ENCODE assay signal across 8 cellular contexts in the genomic region with DNA sequence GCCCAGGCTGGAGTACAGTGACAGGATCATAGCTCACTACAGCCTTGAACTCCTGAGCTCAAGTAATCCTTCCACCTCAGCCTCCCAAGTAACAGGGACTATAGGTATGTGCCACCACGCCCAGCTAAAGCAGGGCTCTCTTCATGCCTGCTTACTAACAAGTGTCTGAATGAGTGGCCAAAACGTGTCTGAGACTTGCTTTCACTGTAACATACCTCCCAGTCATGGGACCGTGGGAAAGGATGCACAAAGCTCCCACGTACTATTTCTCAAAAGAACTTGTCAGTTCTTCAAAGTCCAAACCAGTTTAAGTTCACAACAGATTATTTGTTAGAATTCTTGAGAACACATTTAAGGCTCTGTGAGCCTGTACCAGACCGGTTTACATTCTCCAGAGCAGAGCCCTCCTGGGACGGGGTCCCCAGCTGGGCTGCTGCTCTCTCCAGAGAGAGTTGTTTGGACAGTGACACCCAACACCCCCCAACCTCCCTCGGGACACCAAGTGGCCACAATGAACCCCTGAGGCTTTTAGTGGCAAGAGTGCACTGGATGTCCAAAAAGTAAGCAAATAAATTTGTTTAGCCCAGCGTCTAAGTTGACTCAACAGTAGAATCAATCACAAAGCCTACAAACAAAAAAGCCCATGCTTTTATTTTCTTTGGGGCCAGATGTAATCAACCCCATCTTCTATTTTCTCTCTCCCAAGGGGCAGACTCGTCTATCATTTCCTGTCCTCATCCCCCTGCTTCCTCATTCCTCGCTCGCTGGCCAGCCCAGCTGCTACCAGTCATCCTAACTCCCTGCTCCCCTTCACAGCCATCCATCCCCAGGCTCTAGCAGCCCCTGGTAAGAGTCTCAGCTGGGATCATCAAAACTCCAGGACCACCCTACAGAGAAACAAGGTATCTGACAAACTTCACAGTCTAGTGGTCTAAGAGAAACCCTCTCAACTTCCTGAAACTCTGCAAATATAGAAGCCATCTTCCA. TPM values are rescaled to one million over a fixed set of nuclear protein-coding genes. Genes with fewer than 3 reads are reported as not detected.
DNase-seq lines count a peak whose midpoint lies in the region; ATAC-seq and TF ChIP-seq lines count a peak whose summit lies in the region.

No MANE protein-coding gene starts in this region.

- peak; percentile 49 for DNase-seq in myocyte (ENCODE audit: low read depth)
- DNase-seq in GM13976 (ENCODE audit: low spot score): no peak
- no peak for DNase-seq in tibial nerve (ENCODE audit: low spot score in 2 of 2)
- DNase-seq in LoVo (ENCODE audit: low spot score): no peak
- no peak for DNase-seq in NCI-H1105 (lab: John Stamatoyannopoulos, UW)

- peak overlapping the region; percentile 41 for H3K27ac ChIP-seq in KMS-11
- peak overlapping the region in 1 of 4 donors; percentile 10 for H3K27ac ChIP-seq in tibial nerve

- peak overlapping the region; percentile 68 for H3K4me2 ChIP-seq in KMS-11

- H3K79me2 ChIP-seq in KMS-11 (ENCODE audit: insufficient read depth, low read depth): peaks cover 43% of the 10 kb centered on the region; the same call in 1 of the 2 replicates

- H3K4me3 ChIP-seq in KMS-11 (IDR thresholded peaks at IDR 0.05; ENCODE audit: insufficient read depth, low read depth, low read length): no peak overlapping the region
- no peak overlapping the region for H3K4me3 ChIP-seq in tibial nerve

- in situ Hi-C loops in GM13976 (cut with MboI; ENCODE audit: low sequenced_read_pairs, unreplicated experiment): no loop called here

- WGBS in tibial nerve, 2 donors: 48 to 53% methylated on average over 11 of the region's 11 CpGs

- no peak for TF ChIP-seq POLR2A in tibial nerve (IDR thresholded peaks at IDR 0.05)

- no peaks in the 10 kb centered on the region for H4K20me1 ChIP-seq in KMS-11 (ENCODE audit: insufficient read depth)

- TF ChIP-seq CTCF in KMS-11 (conservative IDR thresholded peaks at IDR 0.05; ENCODE audit: low read depth, low read length) (no peak), GM13976 (IDR thresholded peaks at IDR 0.05; ENCODE audit: borderline replicate concordance, control extremely low read depth, extremely low read depth, insufficient read depth, missing control alignments) (no peak), tibial nerve (IDR thresholded peaks at IDR 0.05) (no peak)

- ATAC-seq in GM18511 (IDR thresholded peaks at IDR 0.05; ENCODE audit: unreplicated experiment): peak; percentile 74
- ATAC-seq in GM21786 (IDR thresholded peaks at IDR 0.05; ENCODE audit: unreplicated experiment): peak; percentile 57

- H3K36me3 ChIP-seq in KMS-11 (ENCODE audit: insufficient read depth) (no peaks in the 10 kb centered on the region), tibial nerve (no peaks in the 10 kb centered on the region)

- H3K4me1 ChIP-seq in KMS-11 (ENCODE audit: low read depth, poor library complexity, severe bottlenecking) (peaks cover 90% of the 10 kb centered on the region), tibial nerve (peaks cover 0 to 4% (median 0%) of the 10 kb centered on the region in 4 donors)

- no peak for TF ChIP-seq EP300 in tibial nerve (IDR thresholded peaks at IDR 0.05)

- no peak overlapping the region for H3K9ac ChIP-seq in KMS-11

- H3K27me3 ChIP-seq in KMS-11 (ENCODE audit: insufficient read depth, low read depth): no peaks in the 10 kb centered on the region
- no peaks in the 10 kb centered on the region for H3K27me3 ChIP-seq in tibial nerve

- no peak overlapping the region for H2AFZ ChIP-seq in KMS-11 (ENCODE audit: low read depth)

- H3K9me3 ChIP-seq in tibial nerve: no peaks in the 10 kb centered on the region

RNA-seq across cellular contexts. Expression of a gene that starts 23.9 kb away (rescaled TPM):
- total RNA-seq in myocyte (25.6 and 31.8 TPM in 2 replicates), tibial nerve (10 to 100 TPM; 17.3 to 24.5 (median 20.9) TPM)
- polyA plus RNA-seq in myocyte (2012): 34.4 TPM
